In genomic region chr3:178480795-178481194, GRCh38 we compare ENCODE assay signal across 13 cellular contexts. TPM values are rescaled to one million over a fixed set of nuclear protein-coding genes. Genes with fewer than 3 reads are reported as not detected.
DNase-seq lines count a peak whose midpoint lies in the region; ATAC-seq, FAIRE-seq and TF ChIP-seq lines count a peak whose summit lies in the region.
"Had no signal": no experiment of that assay in that cellular context is flagged by ENCODE, and none has a peak within 500 bp of the region (broad histone marks: within the 10 kb centered on the region; RNA-seq: fewer than 3 reads in every experiment).

No MANE protein-coding gene starts in this region.

- ATAC-seq in GM19351 (IDR thresholded peaks at IDR 0.05; ENCODE audit: unreplicated experiment), result peak; percentile 99
- peak; percentile 98 for ATAC-seq in HG02678 (IDR thresholded peaks at IDR 0.05; ENCODE audit: unreplicated experiment)
- peak; percentile 98 for ATAC-seq in HG03439 (IDR thresholded peaks at IDR 0.05; ENCODE audit: unreplicated experiment)
- no peak for ATAC-seq in Right ventricle myocardium superior (ENCODE audit: poor library complexity)

- no peak for TF ChIP-seq POLR2A in GM12891 (IDR thresholded peaks at IDR 0.05; ENCODE audit: low read depth, low read length)

- DNase-seq in GM12891 (ENCODE audit: insufficient read length, low spot score), result peak; percentile 28
- no peak for DNase-seq in NCI-H2227 (lab: John Stamatoyannopoulos, UW; ENCODE audit: unreplicated experiment)
- DNase-seq in amygdala (lab: John Stamatoyannopoulos, UW), result no peak
- no peak for DNase-seq in DMS79 treated with DMSO at 0.1 percent for 48 hours (lab: John Stamatoyannopoulos, UW)
- DNase-seq in Right ventricle myocardium superior, result no peak
- DNase-seq: NCI-H82, T-helper 1 cell, transverse colon had no signal

- peak; percentile 97 for FAIRE-seq in GM12891 (lab: Jason Lieb, UNC)

- intact Hi-C loops in Right ventricle myocardium superior (cut with DNase I), result no loop called here

TF ChIP-seq in GM12891, 5 proteins besides CTCF, POLR2A, EP300 and RAD21:
- TF ChIP-seq POLR2AphosphoS5 (IDR thresholded peaks at IDR 0.05; ENCODE audit: low read depth, low read length), result no peak; the same call in 1 of the 2 replicates
- TF ChIP-seq POU2F2 (IDR thresholded peaks at IDR 0.05; ENCODE audit: low read depth, low read length), result peak; percentile 81; the same call in 1 of the 2 replicates
- peak; percentile 99 for TF ChIP-seq SPI1 (IDR thresholded peaks at IDR 0.05; ENCODE audit: low read depth, low read length)
- TF ChIP-seq TAF1 (IDR thresholded peaks at IDR 0.05; ENCODE audit: low read depth, low read length), result peak; percentile 46; the same call in 1 of the 2 replicates

RNA-seq across cellular contexts. Expression of gene KCNMB2, which starts 55.4 kb away (rescaled TPM):
- 1.0 TPM for polyA plus RNA-seq in GM12891 (2012; ENCODE audit: low read depth, missing spikeins)
- 2.6 TPM for total RNA-seq in Right ventricle myocardium superior
- total RNA-seq: mononuclear cell, renal cortical epithelial cell had no signal
